Comparison of ENCODE assay signal across 1 cellular context in genomic region chr1:208243851-208244583, GRCh38.
TF ChIP-seq lines count a peak whose summit lies in the region.

A gene with protein sequence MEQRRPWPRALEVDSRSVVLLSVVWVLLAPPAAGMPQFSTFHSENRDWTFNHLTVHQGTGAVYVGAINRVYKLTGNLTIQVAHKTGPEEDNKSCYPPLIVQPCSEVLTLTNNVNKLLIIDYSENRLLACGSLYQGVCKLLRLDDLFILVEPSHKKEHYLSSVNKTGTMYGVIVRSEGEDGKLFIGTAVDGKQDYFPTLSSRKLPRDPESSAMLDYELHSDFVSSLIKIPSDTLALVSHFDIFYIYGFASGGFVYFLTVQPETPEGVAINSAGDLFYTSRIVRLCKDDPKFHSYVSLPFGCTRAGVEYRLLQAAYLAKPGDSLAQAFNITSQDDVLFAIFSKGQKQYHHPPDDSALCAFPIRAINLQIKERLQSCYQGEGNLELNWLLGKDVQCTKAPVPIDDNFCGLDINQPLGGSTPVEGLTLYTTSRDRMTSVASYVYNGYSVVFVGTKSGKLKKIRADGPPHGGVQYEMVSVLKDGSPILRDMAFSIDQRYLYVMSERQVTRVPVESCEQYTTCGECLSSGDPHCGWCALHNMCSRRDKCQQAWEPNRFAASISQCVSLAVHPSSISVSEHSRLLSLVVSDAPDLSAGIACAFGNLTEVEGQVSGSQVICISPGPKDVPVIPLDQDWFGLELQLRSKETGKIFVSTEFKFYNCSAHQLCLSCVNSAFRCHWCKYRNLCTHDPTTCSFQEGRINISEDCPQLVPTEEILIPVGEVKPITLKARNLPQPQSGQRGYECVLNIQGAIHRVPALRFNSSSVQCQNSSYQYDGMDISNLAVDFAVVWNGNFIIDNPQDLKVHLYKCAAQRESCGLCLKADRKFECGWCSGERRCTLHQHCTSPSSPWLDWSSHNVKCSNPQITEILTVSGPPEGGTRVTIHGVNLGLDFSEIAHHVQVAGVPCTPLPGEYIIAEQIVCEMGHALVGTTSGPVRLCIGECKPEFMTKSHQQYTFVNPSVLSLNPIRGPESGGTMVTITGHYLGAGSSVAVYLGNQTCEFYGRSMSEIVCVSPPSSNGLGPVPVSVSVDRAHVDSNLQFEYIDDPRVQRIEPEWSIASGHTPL (N-terminal part only) (minus strand): TSS chr1:208244384. CDS start chr1:208217922, 26,462 bp downstream.

TF ChIP-seq in HepG2, 621 proteins besides CTCF, POLR2A, EP300 and RAD21 (continued from another document and continues in another):
- TF ChIP-seq, protein P1, sequence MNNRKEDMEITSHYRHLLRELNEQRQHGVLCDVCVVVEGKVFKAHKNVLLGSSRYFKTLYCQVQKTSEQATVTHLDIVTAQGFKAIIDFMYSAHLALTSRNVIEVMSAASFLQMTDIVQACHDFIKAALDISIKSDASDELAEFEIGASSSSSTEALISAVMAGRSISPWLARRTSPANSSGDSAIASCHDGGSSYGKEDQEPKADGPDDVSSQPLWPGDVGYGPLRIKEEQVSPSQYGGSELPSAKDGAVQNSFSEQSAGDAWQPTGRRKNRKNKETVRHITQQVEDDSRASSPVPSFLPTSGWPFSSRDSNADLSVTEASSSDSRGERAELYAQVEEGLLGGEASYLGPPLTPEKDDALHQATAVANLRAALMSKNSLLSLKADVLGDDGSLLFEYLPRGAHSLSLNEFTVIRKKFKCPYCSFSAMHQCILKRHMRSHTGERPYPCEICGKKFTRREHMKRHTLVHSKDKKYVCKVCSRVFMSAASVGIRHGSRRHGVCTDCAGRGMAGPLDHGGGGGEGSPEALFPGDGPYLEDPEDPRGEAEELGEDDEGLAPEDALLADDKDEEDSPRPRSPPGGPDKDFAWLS (CRISPR knock-in tag; IDR thresholded peaks at IDR 0.05; ENCODE audit: borderline replicate concordance), result no peak
- TF ChIP-seq HNRNPL (IDR thresholded peaks at IDR 0.05; ENCODE audit: low read depth, low read length) (0 out of 2 replicates have a peak, but pooled peaks have one; percentile 29), ZNF367 (CRISPR knock-in tag; IDR thresholded peaks at IDR 0.05; ENCODE audit: borderline replicate concordance) (no peak), TCF12 (IDR thresholded peaks at IDR 0.05) (no peak), TCF12 (CRISPR knock-in tag; IDR thresholded peaks at IDR 0.05) (peak; percentile 60; the same call in 1 of the 2 replicates), EEA1 (CRISPR knock-in tag; IDR thresholded peaks at IDR 0.05; ENCODE audit: borderline replicate concordance) (no peak), ZNF878 (CRISPR knock-in tag; IDR thresholded peaks at IDR 0.05) (0 out of 2 replicates have a peak, but pooled peaks have one; percentile 24), YEATS2 (CRISPR knock-in tag; IDR thresholded peaks at IDR 0.05; ENCODE audit: borderline replicate concordance) (no peak), ZFP1 (CRISPR knock-in tag; IDR thresholded peaks at IDR 0.05) (no peak), ZNF724P (CRISPR knock-in tag; IDR thresholded peaks at IDR 0.05; ENCODE audit: borderline replicate concordance) (no peak), ZNF7 (CRISPR knock-in tag; IDR thresholded peaks at IDR 0.05) (no peak), ZNF652 (CRISPR knock-in tag; IDR thresholded peaks at IDR 0.05; ENCODE audit: borderline replicate concordance, low read depth) (peak; percentile 85), DMAP1 (CRISPR knock-in tag; IDR thresholded peaks at IDR 0.05) (0 out of 2 replicates have a peak, but pooled peaks have one; percentile 21), ELF3 (CRISPR knock-in tag; IDR thresholded peaks at IDR 0.05) (peak; percentile 46), DRAP1 (CRISPR knock-in tag; IDR thresholded peaks at IDR 0.05) (no peak), ZNF747 (CRISPR knock-in tag; IDR thresholded peaks at IDR 0.05; ENCODE audit: borderline replicate concordance) (no peak), SKIL (CRISPR knock-in tag; IDR thresholded peaks at IDR 0.05; ENCODE audit: borderline replicate concordance) (no peak), SIN3A (IDR thresholded peaks at IDR 0.05; ENCODE audit: borderline replicate concordance, low read depth, low read length) (0 out of 2 replicates have a peak, but pooled peaks have one; percentile 22), MAF1 (CRISPR knock-in tag; IDR thresholded peaks at IDR 0.05; ENCODE audit: borderline replicate concordance) (no peak), TFDP1 (CRISPR knock-in tag; IDR thresholded peaks at IDR 0.05; ENCODE audit: borderline replicate concordance) (0 out of 2 replicates have a peak, but pooled peaks have one; percentile 18), ZNF552 (CRISPR knock-in tag; IDR thresholded peaks at IDR 0.05; ENCODE audit: borderline replicate concordance) (no peak), ZNF678 (CRISPR knock-in tag; IDR thresholded peaks at IDR 0.05) (no peak), RBM39 (IDR thresholded peaks at IDR 0.05; ENCODE audit: low read depth, low read length, poor library complexity, severe bottlenecking) (peak; percentile 28), ZSCAN9 (CRISPR knock-in tag; IDR thresholded peaks at IDR 0.05; ENCODE audit: borderline replicate concordance) (no peak), NR2F6 (IDR thresholded peaks at IDR 0.05) (no peak), NR2F6 (CRISPR knock-in tag; IDR thresholded peaks at IDR 0.05) (no peak), ZNF850 (CRISPR knock-in tag; conservative IDR thresholded peaks at IDR 0.05) (no peak)
- TF ChIP-seq, protein P2, sequence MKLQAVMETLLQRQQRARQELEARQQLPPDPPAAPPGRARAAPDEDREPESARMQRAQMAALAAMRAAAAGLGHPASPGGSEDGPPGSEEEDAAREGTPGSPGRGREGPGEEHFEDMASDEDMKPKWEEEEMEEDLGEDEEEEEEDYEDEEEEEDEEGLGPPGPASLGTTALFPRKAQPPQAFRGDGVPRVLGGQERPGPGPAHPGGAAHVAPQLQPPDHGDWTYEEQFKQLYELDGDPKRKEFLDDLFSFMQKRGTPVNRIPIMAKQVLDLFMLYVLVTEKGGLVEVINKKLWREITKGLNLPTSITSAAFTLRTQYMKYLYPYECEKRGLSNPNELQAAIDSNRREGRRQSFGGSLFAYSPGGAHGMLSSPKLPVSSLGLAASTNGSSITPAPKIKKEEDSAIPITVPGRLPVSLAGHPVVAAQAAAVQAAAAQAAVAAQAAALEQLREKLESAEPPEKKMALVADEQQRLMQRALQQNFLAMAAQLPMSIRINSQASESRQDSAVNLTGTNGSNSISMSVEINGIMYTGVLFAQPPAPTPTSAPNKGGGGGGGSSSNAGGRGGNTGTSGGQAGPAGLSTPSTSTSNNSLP (IDR thresholded peaks at IDR 0.05; ENCODE audit: low read depth, low read length), result no peak
- TF ChIP-seq, protein P3, sequence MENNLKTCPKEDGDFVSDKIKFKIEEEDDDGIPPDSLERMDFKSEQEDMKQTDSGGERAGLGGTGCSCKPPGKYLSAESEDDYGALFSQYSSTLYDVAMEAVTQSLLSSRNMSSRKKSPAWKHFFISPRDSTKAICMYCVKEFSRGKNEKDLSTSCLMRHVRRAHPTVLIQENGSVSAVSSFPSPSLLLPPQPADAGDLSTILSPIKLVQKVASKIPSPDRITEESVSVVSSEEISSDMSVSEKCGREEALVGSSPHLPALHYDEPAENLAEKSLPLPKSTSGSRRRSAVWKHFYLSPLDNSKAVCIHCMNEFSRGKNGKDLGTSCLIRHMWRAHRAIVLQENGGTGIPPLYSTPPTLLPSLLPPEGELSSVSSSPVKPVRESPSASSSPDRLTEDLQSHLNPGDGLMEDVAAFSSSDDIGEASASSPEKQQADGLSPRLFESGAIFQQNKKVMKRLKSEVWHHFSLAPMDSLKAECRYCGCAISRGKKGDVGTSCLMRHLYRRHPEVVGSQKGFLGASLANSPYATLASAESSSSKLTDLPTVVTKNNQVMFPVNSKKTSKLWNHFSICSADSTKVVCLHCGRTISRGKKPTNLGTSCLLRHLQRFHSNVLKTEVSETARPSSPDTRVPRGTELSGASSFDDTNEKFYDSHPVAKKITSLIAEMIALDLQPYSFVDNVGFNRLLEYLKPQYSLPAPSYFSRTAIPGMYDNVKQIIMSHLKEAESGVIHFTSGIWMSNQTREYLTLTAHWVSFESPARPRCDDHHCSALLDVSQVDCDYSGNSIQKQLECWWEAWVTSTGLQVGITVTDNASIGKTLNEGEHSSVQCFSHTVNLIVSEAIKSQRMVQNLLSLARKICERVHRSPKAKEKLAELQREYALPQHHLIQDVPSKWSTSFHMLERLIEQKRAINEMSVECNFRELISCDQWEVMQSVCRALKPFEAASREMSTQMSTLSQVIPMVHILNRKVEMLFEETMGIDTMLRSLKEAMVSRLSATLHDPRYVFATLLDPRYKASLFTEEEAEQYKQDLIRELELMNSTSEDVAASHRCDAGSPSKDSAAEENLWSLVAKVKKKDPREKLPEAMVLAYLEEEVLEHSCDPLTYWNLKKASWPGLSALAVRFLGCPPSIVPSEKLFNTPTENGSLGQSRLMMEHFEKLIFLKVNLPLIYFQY (CRISPR knock-in tag; IDR thresholded peaks at IDR 0.05; ENCODE audit: borderline replicate concordance), result no peak
- TF ChIP-seq, protein P4, sequence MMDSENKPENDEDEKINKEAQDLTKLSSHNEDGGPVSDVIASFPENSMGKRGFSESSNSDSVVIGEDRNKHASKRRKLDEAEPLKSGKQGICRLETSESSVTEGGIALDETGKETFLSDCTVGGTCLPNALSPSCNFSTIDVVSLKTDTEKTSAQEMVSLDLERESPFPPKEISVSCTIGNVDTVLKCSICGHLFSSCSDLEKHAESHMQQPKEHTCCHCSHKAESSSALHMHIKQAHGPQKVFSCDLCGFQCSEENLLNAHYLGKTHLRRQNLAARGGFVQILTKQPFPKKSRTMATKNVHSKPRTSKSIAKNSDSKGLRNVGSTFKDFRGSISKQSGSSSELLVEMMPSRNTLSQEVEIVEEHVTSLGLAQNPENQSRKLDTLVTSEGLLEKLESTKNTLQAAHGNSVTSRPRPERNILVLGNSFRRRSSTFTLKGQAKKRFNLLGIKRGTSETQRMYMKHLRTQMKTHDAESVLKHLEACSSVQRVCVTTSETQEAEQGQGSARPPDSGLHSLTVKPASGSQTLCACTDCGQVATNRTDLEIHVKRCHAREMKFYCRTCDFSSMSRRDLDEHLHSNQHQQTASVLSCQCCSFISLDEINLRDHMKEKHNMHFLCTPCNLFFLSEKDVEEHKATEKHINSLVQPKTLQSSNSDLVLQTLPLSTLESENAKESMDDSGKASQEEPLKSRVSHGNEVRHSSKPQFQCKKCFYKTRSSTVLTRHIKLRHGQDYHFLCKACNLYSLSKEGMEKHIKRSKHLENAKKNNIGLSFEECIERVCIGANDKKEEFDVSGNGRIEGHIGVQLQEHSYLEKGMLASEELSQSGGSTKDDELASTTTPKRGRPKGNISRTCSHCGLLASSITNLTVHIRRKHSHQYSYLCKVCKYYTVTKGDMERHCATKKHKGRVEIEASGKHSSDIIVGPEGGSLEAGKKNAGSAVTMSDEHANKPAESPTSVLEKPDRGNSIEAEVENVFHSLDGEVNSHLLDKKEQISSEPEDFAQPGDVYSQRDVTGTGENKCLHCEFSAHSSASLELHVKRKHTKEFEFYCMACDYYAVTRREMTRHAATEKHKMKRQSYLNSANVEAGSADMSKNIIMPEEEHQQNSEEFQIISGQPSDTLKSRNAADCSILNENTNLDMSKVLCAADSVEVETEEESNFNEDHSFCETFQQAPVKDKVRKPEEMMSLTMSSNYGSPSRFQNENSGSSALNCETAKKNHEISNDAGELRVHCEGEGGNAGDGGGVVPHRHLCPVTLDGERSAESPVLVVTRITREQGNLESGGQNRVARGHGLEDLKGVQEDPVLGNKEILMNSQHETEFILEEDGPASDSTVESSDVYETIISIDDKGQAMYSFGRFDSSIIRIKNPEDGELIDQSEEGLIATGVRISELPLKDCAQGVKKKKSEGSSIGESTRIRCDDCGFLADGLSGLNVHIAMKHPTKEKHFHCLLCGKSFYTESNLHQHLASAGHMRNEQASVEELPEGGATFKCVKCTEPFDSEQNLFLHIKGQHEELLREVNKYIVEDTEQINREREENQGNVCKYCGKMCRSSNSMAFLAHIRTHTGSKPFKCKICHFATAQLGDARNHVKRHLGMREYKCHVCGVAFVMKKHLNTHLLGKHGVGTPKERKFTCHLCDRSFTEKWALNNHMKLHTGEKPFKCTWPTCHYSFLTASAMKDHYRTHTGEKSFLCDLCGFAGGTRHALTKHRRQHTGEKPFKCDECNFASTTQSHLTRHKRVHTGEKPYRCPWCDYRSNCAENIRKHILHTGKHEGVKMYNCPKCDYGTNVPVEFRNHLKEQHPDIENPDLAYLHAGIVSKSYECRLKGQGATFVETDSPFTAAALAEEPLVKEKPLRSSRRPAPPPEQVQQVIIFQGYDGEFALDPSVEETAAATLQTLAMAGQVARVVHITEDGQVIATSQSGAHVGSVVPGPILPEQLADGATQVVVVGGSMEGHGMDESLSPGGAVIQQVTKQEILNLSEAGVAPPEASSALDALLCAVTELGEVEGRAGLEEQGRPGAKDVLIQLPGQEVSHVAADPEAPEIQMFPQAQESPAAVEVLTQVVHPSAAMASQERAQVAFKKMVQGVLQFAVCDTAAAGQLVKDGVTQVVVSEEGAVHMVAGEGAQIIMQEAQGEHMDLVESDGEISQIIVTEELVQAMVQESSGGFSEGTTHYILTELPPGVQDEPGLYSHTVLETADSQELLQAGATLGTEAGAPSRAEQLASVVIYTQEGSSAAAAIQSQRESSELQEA (CRISPR knock-in tag; IDR thresholded peaks at IDR 0.05; ENCODE audit: not compliant biosample characterization), result no peak
